ENCODE assay signal across 1 cellular context in genomic region chr11:35271031-35271430, GRCh38.
TF ChIP-seq lines count a peak whose summit lies in the region.

No MANE protein-coding gene starts in this region.

TF ChIP-seq in IMR-90, 13 proteins besides CTCF, POLR2A, EP300 and RAD21 (continued from another document):
- no peak for TF ChIP-seq RFX5 (IDR thresholded peaks at IDR 0.05; ENCODE audit: low read depth, low read length)
- no peak for TF ChIP-seq ELK1 (IDR thresholded peaks at IDR 0.05; ENCODE audit: borderline replicate concordance, low read depth, low read length)
- no peak for TF ChIP-seq USF2 (IDR thresholded peaks at IDR 0.05; ENCODE audit: low read depth, low read length)
